Comparison of ENCODE assay signal across 8 cellular contexts in genomic region chr3:47825590-47825989, GRCh38. TPM values are rescaled to one million over a fixed set of nuclear protein-coding genes. Genes with fewer than 3 reads are reported as not detected.
DNase-seq lines count a peak whose midpoint lies in the region; ATAC-seq and TF ChIP-seq lines count a peak whose summit lies in the region.

No MANE protein-coding gene starts in this region.

- H4K20me1 ChIP-seq in Karpas-422 (ENCODE audit: insufficient read depth, low read depth, low read length), result peaks cover 19% of the 10 kb centered on the region; the same call in 1 of the 2 replicates

- no peak for DNase-seq in BJ (ENCODE audit: low read depth)
- peak; percentile 62 for DNase-seq in Karpas-422
- DNase-seq in natural killer cell treated with Interleukin-12 subunit alpha and Interleukin-12 subunit beta and Interleukin-15 and Interleukin-18, amount 100 ng/mL, for 72 hours (ENCODE audit: low spot score), result no peak
- no peak for DNase-seq in NCI-H2196 treated with DMSO at 0.1 percent for 48 hours (lab: John Stamatoyannopoulos, UW; ENCODE audit: unreplicated experiment)
- no peak for DNase-seq in activated gamma-delta T cell (lab: John Stamatoyannopoulos, UW)

- H3K4me2 ChIP-seq in Karpas-422 (ENCODE audit: low read depth, low read length, poor library complexity, severe bottlenecking), result peak overlapping the region; percentile 92

- H3K4me3 Mint-ChIP-seq in natural killer cell treated with Interleukin-12 subunit alpha and Interleukin-12 subunit beta and Interleukin-15 and Interleukin-18, amount 100 ng/mL, for 72 hours, result peak overlapping the region; percentile 87

- ATAC-seq in natural killer cell treated with Interleukin-12 subunit alpha and Interleukin-12 subunit beta and Interleukin-15 and Interleukin-18, amount 100 ng/mL, for 72 hours, result peak in 1 of 2 donors; percentile 0
- ATAC-seq in HG02885 (IDR thresholded peaks at IDR 0.05; ENCODE audit: poor library complexity, unreplicated experiment) (no peak), HG03159 (IDR thresholded peaks at IDR 0.05; ENCODE audit: unreplicated experiment) (no peak)

- peaks cover 20 to 22% of the 10 kb centered on the region in 2 donors for H3K4me1 Mint-ChIP-seq in natural killer cell treated with Interleukin-12 subunit alpha and Interleukin-12 subunit beta and Interleukin-15 and Interleukin-18, amount 100 ng/mL, for 72 hours (ENCODE audit: low read depth in 2 of 2)

- H3K9me3 ChIP-seq in Karpas-422 (ENCODE audit: low read length) (no peaks in the 10 kb centered on the region), duodenal mucosa (ENCODE audit: control insufficient read depth in 1 of 2, low read length in 2 of 2) (no peaks in the 10 kb centered on the region)

- H3K36me3 ChIP-seq in BJ (ENCODE audit: control insufficient read depth, insufficient read depth, low read length) (peaks cover 11% of the 10 kb centered on the region), Karpas-422 (ENCODE audit: insufficient read depth, low read length) (peaks cover 24% of the 10 kb centered on the region), duodenal mucosa (ENCODE audit: control insufficient read depth in 1 of 2, insufficient read depth in 2 of 2, low read length in 2 of 2) (peaks cover 6 to 24% of the 10 kb centered on the region in 2 donors)

- peak overlapping the region; percentile 68 to 86 for H3K27ac Mint-ChIP-seq in natural killer cell treated with Interleukin-12 subunit alpha and Interleukin-12 subunit beta and Interleukin-15 and Interleukin-18, amount 100 ng/mL, for 72 hours

- POLR2A ChIA-PET in BJ (lab: Charles Lee), result interaction anchor here (0.6 kb wide), 2 partner anchors 13 to 161 kb away, joined by 3 to 8 read pairs; no protein-coding TSS in a partner anchor

- CTCF ChIA-PET in BJ (lab: Yijun Ruan, JAX), result interaction anchor here (0.6 to 4.4 kb wide), 21 partner anchors 8 to 332 kb away, joined by 3 to 44 read pairs (median 5); partner anchors contain the start of gene DHX30

- no peaks in the 10 kb centered on the region for H3K27me3 Mint-ChIP-seq in natural killer cell treated with Interleukin-12 subunit alpha and Interleukin-12 subunit beta and Interleukin-15 and Interleukin-18, amount 100 ng/mL, for 72 hours

- peaks cover 43% of the 10 kb centered on the region for H3K79me2 ChIP-seq in Karpas-422 (ENCODE audit: low read length)

- no peaks in the 10 kb centered on the region for H3K9me2 ChIP-seq in Karpas-422 (replicated peaks; ENCODE audit: insufficient read depth, low read length)

- H3K27me3 ChIP-seq in BJ (ENCODE audit: control insufficient read depth, insufficient read depth, low read length) (no peaks in the 10 kb centered on the region), Karpas-422 (ENCODE audit: low read length) (no peaks in the 10 kb centered on the region), duodenal mucosa (ENCODE audit: control insufficient read depth in 1 of 2, insufficient read depth in 2 of 2, low read length in 2 of 2) (no peaks in the 10 kb centered on the region)

- H3K4me1 ChIP-seq in Karpas-422 (ENCODE audit: low read length) (peaks cover 17% of the 10 kb centered on the region), duodenal mucosa (ENCODE audit: control insufficient read depth in 1 of 2, insufficient read depth in 2 of 2, low read length in 2 of 2) (peaks cover 14 to 16% of the 10 kb centered on the region in 2 donors)

- peak overlapping the region; percentile 94 for H3K4me3 ChIP-seq in BJ (ENCODE audit: low read depth, low read length)
- H3K4me3 ChIP-seq in Karpas-422 (ENCODE audit: low read length), result peak overlapping the region; percentile 89
- peak overlapping the region; percentile 86 to 93 for H3K4me3 ChIP-seq in duodenal mucosa (ENCODE audit: low read depth in 1 of 2, low read length in 2 of 2)

- H3K9me3 Mint-ChIP-seq in natural killer cell treated with Interleukin-12 subunit alpha and Interleukin-12 subunit beta and Interleukin-15 and Interleukin-18, amount 100 ng/mL, for 72 hours, result no peaks in the 10 kb centered on the region

- peak overlapping the region; percentile 87 for H3K9ac ChIP-seq in Karpas-422 (ENCODE audit: low read length)
- peak overlapping the region; percentile 82 to 92 for H3K9ac ChIP-seq in duodenal mucosa (ENCODE audit: low read depth in 1 of 2, low read length in 2 of 2)

- peak overlapping the region; percentile 68 for H3K27ac ChIP-seq in Karpas-422 (ENCODE audit: low read length)
- H3K27ac ChIP-seq in duodenal mucosa (ENCODE audit: low read depth, low read length), result no peak overlapping the region

- peaks cover 23% of the 10 kb centered on the region for H3K36me3 Mint-ChIP-seq in natural killer cell treated with Interleukin-12 subunit alpha and Interleukin-12 subunit beta and Interleukin-15 and Interleukin-18, amount 100 ng/mL, for 72 hours

- TF ChIP-seq CTCF in BJ (IDR thresholded peaks at IDR 0.05; ENCODE audit: insufficient read depth, low read depth, low read length), result no peak

- no peak overlapping the region for H2AFZ ChIP-seq in Karpas-422 (ENCODE audit: low read length)

RNA-seq across cellular contexts. Expression of gene DHX30, which starts 22.7 kb away (rescaled TPM):
- polyA plus RNA-seq in BJ (2011; rRNA removed), result 31.8 and 53.4 TPM in 2 replicates
- 45.4 and 64.0 TPM in 2 replicates for polyA minus RNA-seq in BJ (2011; rRNA and poly(A)+ RNA removed)
- 58.6 and 106 TPM in 2 replicates for total RNA-seq in Karpas-422 (2014; rRNA removed; shearing (Covaris generic); ENCODE audit: low replicate concordance)
- total RNA-seq in natural killer cell treated with Interleukin-12 subunit alpha and Interleukin-12 subunit beta and Interleukin-15 and Interleukin-18, amount 100 ng/mL, for 72 hours, result 100 to 1,000 TPM; 101 to 177 TPM

RNA-seq across cellular contexts. Expression of gene SMARCC1, which starts 43.9 kb away (rescaled TPM):
- 14.8 and 25.8 TPM in 2 replicates for polyA plus RNA-seq in BJ (2011; rRNA removed)
- 53.1 and 61.0 TPM in 2 replicates for polyA minus RNA-seq in BJ (2011; rRNA and poly(A)+ RNA removed)
- total RNA-seq in Karpas-422 (2014; rRNA removed; shearing (Covaris generic); ENCODE audit: low replicate concordance), result 59.2 and 71.3 TPM in 2 replicates
- total RNA-seq in natural killer cell treated with Interleukin-12 subunit alpha and Interleukin-12 subunit beta and Interleukin-15 and Interleukin-18, amount 100 ng/mL, for 72 hours, result 100 to 1,000 TPM in 1 of 2 donors, 10 to 100 TPM in 1; 93.8 to 130 TPM
